ENCODE assay signal across 8 cellular contexts in the genomic region with DNA sequence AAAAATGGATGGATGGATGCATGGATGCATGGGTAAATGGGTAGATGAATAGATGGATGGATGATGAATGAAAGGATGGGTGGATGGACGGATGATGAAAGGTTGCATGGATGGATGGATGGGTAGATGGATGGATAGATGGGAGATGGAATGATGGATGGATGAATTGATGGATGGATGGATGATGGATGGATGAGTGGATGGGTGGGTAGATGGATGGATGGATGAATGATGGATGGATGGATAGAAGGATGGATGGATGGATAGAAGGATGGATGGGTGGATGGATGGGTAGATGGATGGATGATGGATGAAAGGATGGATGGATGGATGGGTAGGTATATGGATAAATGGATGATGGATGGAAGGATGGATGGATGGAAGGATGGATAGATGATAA.
"Had no signal": no experiment of that assay in that cellular context is flagged by ENCODE, and none has a peak within 500 bp of the region (broad histone marks: within the 10 kb centered on the region; RNA-seq: fewer than 3 reads in every experiment).

No MANE protein-coding gene starts in this region.

- H3K36me3 ChIP-seq: HAP-1 had no signal

- DNase-seq: H7, HFFc6, Kasumi-1, KG1 had no signal

- H3K9me3 Mint-ChIP-seq: GM23338, HFFc6, IgD-negative memory B cell had no signal

- H3K4me1 ChIP-seq: HAP-1 had no signal

- H3K27me3 Mint-ChIP-seq: IgD-negative memory B cell had no signal

- H3K9me3 ChIP-seq: HAP-1 had no signal

- H3K36me3 Mint-ChIP-seq: IgD-negative memory B cell had no signal

- H3K4me3 ChIP-seq: GM23338, HAP-1 had no signal

- H3K27ac Mint-ChIP-seq: GM23338, HFFc6, IgD-negative memory B cell had no signal

- H3K4me2 ChIP-seq: GM23338 had no signal

- H2AFZ ChIP-seq: GM23338 had no signal

- ATAC-seq: GM23338, HCT116 had no signal

- H3K4me1 Mint-ChIP-seq: GM23338, IgD-negative memory B cell had no signal

- H3K4me3 Mint-ChIP-seq: GM23338, HFFc6, IgD-negative memory B cell had no signal
